Comparison of ENCODE assay signal across 24 cellular contexts in genomic region chr2:229275506-229275905, GRCh38. TPM values are rescaled to one million over a fixed set of nuclear protein-coding genes. Genes with fewer than 3 reads are reported as not detected.
"Had no signal": no experiment of that assay in that cellular context is flagged by ENCODE, and none has a peak within 500 bp of the region (broad histone marks: within the 10 kb centered on the region; RNA-seq: fewer than 3 reads in every experiment).

No MANE protein-coding gene starts in this region.

- H3K4me3 ChIP-seq: K562 had no signal

- H3K9me3 ChIP-seq: SK-N-SH had no signal

- H3K4me2 ChIP-seq: KMS-11, SK-N-SH had no signal

- H3K9ac ChIP-seq: KMS-11, SK-N-SH had no signal

- ATAC-seq: K562 had no signal

- DNase-seq: Kasumi-1, MM.1S, NCI-H1092 treated with DMSO at 0.1 percent for 48 hours, NCI-H1436, NCI-H187, NCI-H2029, NCI-H2081 treated with DMSO at 0.1 percent for 48 hours, NCI-H2171, NCI-H226, NCI-H446, NCI-H510A, NCI-H524 treated with DMSO at 0.1 percent for 48 hours, NCI-H69, NCI-H774, SHP77, SK-N-SH, SW 1271 had no signal

- H3K27ac ChIP-seq: HL-60, KMS-11, RWPE1 had no signal

- FAIRE-seq: HTR-8/SVneo, K562, RCC 7860 had no signal

RNA-seq across cellular contexts. Expression of gene PID1, which starts 4.4 kb away (rescaled TPM):
- total RNA-seq: K562 had no signal
- polyA plus RNA-seq: IgD-negative memory B cell, K562 had no signal
